Comparison of ENCODE assay signal across 8 cellular contexts in the genomic region with DNA sequence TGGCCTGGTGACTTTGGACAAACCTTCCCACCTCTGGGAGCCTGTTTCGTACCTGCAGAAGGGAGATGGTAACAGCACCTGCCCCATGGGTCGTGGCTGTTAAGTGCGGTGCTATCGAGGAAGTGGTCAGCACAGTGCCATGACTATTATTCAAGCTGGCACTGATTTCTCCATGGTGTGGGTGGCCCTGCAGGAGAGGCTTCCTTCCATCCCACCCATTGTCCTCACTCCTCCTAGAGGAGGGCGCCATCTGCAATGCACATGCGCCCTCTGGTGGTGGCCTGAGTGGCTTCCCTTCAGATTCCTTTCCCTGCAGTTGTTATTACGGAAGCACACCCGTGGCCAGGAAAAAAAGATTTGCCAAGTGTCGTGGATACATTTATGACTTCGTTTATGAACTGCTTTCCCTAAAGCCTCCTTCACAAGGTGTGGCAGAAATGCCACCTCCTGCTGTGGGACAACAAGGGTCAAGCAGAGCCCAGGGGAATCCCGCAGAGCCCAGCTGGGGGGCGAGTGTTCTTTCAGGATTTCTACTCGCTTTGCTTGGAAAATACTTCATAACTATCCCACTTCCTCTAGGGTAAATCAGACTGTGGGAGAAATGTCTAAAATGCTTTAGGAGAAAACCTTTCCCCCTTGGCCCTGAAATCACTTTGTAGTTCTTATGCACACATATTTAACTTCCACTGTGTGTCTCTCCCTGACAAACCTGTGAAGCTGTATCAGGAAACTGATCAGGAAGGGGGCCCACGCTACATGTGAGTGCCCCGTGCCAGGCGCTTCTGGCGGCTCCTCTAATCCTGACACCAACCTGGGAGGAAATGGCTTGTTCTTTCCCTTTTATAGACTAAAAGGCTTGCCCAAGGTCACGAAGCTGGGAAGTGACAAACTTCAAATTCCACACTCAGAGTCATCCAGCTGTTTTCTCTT.
A peak's percentile ranks its signal among the peaks of the same experiment; 100 is the strongest.
DNase-seq lines count a peak whose midpoint lies in the region.

No MANE protein-coding gene starts in this region.

- peak overlapping the region; percentile 14 for H3K4me3 Mint-ChIP-seq in activated T-helper 2 cell treated with anti-CD3 and anti-CD28 coated beads, Interferon-gamma antibody, Interleukin-2, Interleukin-4, amounts not matched to agents 10 μg/mL and 5 μg/mL and 100 μg/mL, durations not matched to agents 14 hours and 24 hours and 36 hours (ENCODE audit: low read depth)

- H3K36me3 Mint-ChIP-seq in activated T-helper 2 cell treated with anti-CD3 and anti-CD28 coated beads, Interferon-gamma antibody, Interleukin-2, Interleukin-4, amounts not matched to agents 10 μg/mL and 5 μg/mL and 100 μg/mL, durations not matched to agents 14 hours and 24 hours and 36 hours (ENCODE audit: low read depth) = peaks cover 2% of the 10 kb centered on the region

- peak; percentile 19 for DNase-seq in NK-92 treated with Interleukin-12 subunit alpha and Interleukin-12 subunit beta, amount 100 ng/mL, for 24 hours (lab: John Stamatoyannopoulos, UW)
- DNase-seq in NK-92 (lab: John Stamatoyannopoulos, UW; ENCODE audit: unreplicated experiment) (no peak), RKO (ENCODE audit: low spot score) (peak; percentile 79), fibroblast of the conjunctiva (ENCODE audit: low read depth) (peak; percentile 71), stromal cell of bone marrow (ENCODE audit: low read depth) (peak; percentile 65)
- DNase-seq in activated T-helper 2 cell treated with anti-CD3 and anti-CD28 coated beads, Interferon-gamma antibody, Interleukin-2, Interleukin-4, amounts not matched to agents 10 μg/mL and 5 μg/mL and 100 μg/mL, durations not matched to agents 14 hours and 24 hours and 36 hours (ENCODE audit: low spot score) = peak; percentile 41

- peak overlapping the region; percentile 48 for H2AFZ ChIP-seq in neuron (ENCODE audit: low read depth, low read length)

- H3K4me1 ChIP-seq in neuron (ENCODE audit: insufficient read depth, low read length) = peaks cover 7% of the 10 kb centered on the region

- H3K9me3 ChIP-seq in KOPT-K1 (ENCODE audit: insufficient read depth, low read length, poor library complexity, severe bottlenecking) = no peaks in the 10 kb centered on the region
- H3K9me3 ChIP-seq in neuron (ENCODE audit: low read length) = no peaks in the 10 kb centered on the region

- intact Hi-C loops in activated T-helper 2 cell treated with anti-CD3 and anti-CD28 coated beads, Interferon-gamma antibody, Interleukin-2, Interleukin-4, amounts not matched to agents 10 μg/mL and 5 μg/mL and 100 μg/mL, durations not matched to agents 14 hours and 24 hours and 36 hours (cut with micrococcal nuclease) = loop anchor here (1.0 to 2.0 kb wide), 3 partner anchors 139 to 374 kb away; partner anchors contain the start of gene EEPD1

- H3K4me1 Mint-ChIP-seq in activated T-helper 2 cell treated with anti-CD3 and anti-CD28 coated beads, Interferon-gamma antibody, Interleukin-2, Interleukin-4, amounts not matched to agents 10 μg/mL and 5 μg/mL and 100 μg/mL, durations not matched to agents 14 hours and 24 hours and 36 hours (ENCODE audit: low read depth) = peaks cover 31% of the 10 kb centered on the region

- peak overlapping the region; percentile 42 for H3K27ac ChIP-seq in KOPT-K1 (ENCODE audit: low read depth, low read length, poor library complexity, severe bottlenecking)

- no peaks in the 10 kb centered on the region for H3K27me3 ChIP-seq in neuron (ENCODE audit: insufficient read depth, low read length)

- peak overlapping the region; percentile 24 for H3K4me3 ChIP-seq in neuron (ENCODE audit: low read length)

- H3K36me3 ChIP-seq in KOPT-K1 (ENCODE audit: insufficient read depth, low read length) = peaks cover 24% of the 10 kb centered on the region
- H3K36me3 ChIP-seq in neuron (ENCODE audit: insufficient read depth, low read length) = no peaks in the 10 kb centered on the region

- H3K9me3 Mint-ChIP-seq in activated T-helper 2 cell treated with anti-CD3 and anti-CD28 coated beads, Interferon-gamma antibody, Interleukin-2, Interleukin-4, amounts not matched to agents 10 μg/mL and 5 μg/mL and 100 μg/mL, durations not matched to agents 14 hours and 24 hours and 36 hours = no peaks in the 10 kb centered on the region

- H3K27ac Mint-ChIP-seq in activated T-helper 2 cell treated with anti-CD3 and anti-CD28 coated beads, Interferon-gamma antibody, Interleukin-2, Interleukin-4, amounts not matched to agents 10 μg/mL and 5 μg/mL and 100 μg/mL, durations not matched to agents 14 hours and 24 hours and 36 hours = no peak overlapping the region

- H3K27me3 Mint-ChIP-seq in activated T-helper 2 cell treated with anti-CD3 and anti-CD28 coated beads, Interferon-gamma antibody, Interleukin-2, Interleukin-4, amounts not matched to agents 10 μg/mL and 5 μg/mL and 100 μg/mL, durations not matched to agents 14 hours and 24 hours and 36 hours (ENCODE audit: low read depth) = peaks cover 4% of the 10 kb centered on the region
